In the genomic region with DNA sequence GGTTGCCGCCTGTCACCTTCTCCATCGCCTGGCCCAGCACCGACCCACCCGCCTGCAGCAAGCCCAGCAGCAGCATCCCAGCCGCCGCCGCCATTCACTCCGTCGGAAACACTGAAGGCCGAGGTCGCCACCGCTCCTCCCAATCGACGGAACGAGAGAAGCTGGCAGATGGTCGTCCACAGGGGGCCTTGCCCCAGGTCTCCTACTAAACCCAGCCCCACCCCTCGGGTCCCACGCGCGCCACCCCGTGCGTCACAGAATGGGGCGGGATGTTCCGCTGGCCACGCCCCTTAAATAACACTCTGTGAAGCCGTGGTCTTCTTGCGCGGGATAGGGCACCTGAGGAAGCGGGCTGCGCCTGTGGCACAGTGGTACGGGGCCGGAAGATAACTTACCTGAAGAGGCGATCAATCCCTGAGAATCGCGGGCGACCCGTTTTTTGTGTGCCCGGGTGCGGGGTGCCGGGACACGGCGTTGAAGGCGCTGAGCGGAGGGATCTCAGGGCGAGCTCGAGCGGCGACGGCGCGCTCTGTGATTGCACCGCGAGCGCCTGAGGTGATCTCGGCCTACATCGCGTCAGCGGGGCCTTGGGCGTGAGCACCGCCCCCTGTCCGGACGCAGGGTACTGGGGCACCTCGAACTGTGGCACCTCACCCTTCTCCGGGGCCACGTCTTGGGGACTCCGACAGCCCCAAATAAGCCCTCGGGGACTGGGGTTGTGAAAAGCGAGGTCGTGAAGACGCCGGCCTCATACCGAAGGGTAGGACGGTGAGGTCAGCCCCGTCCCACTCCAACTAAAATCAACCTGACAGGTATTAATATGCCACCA, we compare ENCODE assay signal across 1 cellular context.
TF ChIP-seq lines count a peak whose summit lies in the region.

A gene (minus strand): TSS at position 207 of the 829 bp plus-strand sequence. CDS start 113 bp downstream, at position 94.

TF ChIP-seq in K562, 482 proteins besides CTCF, POLR2A, EP300 and RAD21 (continued from another document and continues in another):
- TF ChIP-seq, protein P1, sequence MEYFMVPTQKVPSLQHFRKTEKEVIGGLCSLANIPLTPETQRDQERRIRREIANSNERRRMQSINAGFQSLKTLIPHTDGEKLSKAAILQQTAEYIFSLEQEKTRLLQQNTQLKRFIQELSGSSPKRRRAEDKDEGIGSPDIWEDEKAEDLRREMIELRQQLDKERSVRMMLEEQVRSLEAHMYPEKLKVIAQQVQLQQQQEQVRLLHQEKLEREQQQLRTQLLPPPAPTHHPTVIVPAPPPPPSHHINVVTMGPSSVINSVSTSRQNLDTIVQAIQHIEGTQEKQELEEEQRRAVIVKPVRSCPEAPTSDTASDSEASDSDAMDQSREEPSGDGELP (CRISPR knock-in tag; IDR thresholded peaks at IDR 0.05; ENCODE audit: borderline replicate concordance), result peak; percentile 75; the same call in 1 of the 2 replicates
- TF ChIP-seq, protein P2, sequence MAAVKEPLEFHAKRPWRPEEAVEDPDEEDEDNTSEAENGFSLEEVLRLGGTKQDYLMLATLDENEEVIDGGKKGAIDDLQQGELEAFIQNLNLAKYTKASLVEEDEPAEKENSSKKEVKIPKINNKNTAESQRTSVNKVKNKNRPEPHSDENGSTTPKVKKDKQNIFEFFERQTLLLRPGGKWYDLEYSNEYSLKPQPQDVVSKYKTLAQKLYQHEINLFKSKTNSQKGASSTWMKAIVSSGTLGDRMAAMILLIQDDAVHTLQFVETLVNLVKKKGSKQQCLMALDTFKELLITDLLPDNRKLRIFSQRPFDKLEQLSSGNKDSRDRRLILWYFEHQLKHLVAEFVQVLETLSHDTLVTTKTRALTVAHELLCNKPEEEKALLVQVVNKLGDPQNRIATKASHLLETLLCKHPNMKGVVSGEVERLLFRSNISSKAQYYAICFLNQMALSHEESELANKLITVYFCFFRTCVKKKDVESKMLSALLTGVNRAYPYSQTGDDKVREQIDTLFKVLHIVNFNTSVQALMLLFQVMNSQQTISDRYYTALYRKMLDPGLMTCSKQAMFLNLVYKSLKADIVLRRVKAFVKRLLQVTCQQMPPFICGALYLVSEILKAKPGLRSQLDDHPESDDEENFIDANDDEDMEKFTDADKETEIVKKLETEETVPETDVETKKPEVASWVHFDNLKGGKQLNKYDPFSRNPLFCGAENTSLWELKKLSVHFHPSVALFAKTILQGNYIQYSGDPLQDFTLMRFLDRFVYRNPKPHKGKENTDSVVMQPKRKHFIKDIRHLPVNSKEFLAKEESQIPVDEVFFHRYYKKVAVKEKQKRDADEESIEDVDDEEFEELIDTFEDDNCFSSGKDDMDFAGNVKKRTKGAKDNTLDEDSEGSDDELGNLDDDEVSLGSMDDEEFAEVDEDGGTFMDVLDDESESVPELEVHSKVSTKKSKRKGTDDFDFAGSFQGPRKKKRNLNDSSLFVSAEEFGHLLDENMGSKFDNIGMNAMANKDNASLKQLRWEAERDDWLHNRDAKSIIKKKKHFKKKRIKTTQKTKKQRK (IDR thresholded peaks at IDR 0.05; ENCODE audit: borderline replicate concordance, low read depth, low read length), result no peak
- TF ChIP-seq SREBF2 (CRISPR knock-in tag; IDR thresholded peaks at IDR 0.05) (peak; percentile 66), NFE2 (IDR thresholded peaks at IDR 0.05; ENCODE audit: low read depth) (0 out of 2 replicates have a peak, but pooled peaks have one; percentile 8), EHMT2 (IDR thresholded peaks at IDR 0.05) (no peak), NCOA4 (IDR thresholded peaks at IDR 0.05; ENCODE audit: partially characterized antibody) (no peak), KLF13 (tag; IDR thresholded peaks at IDR 0.05; ENCODE audit: borderline replicate concordance, low read depth) (no peak), CBX1 (IDR thresholded peaks at IDR 0.05; ENCODE audit: low read depth) (peak; percentile 78), SIN3B (IDR thresholded peaks at IDR 0.05; ENCODE audit: low read depth) (peak; percentile 85), MBD2 (IDR thresholded peaks at IDR 0.05; ENCODE audit: borderline replicate concordance, low read depth) (0 out of 2 replicates have a peak, but pooled peaks have one; percentile 49), HOXB6 (CRISPR knock-in tag; IDR thresholded peaks at IDR 0.05; ENCODE audit: borderline replicate concordance) (no peak), PCBP1 (IDR thresholded peaks at IDR 0.05; ENCODE audit: low read depth, low read length, poor library complexity, severe bottlenecking) (peak; percentile 97), RAD51 (IDR thresholded peaks at IDR 0.05; ENCODE audit: borderline replicate concordance, low read depth) (peak; percentile 36; the same call in 1 of the 2 replicates), CHCHD3 (CRISPR knock-in tag; IDR thresholded peaks at IDR 0.05) (no peak), ZNF830 (CRISPR knock-in tag; IDR thresholded peaks at IDR 0.05) (peak; percentile 71), STAG1 (CRISPR knock-in tag; IDR thresholded peaks at IDR 0.05; ENCODE audit: borderline replicate concordance) (no peak), ZNF384 (IDR thresholded peaks at IDR 0.05; ENCODE audit: low read depth, low read length) (no peak), ZBTB7A (IDR thresholded peaks at IDR 0.05; ENCODE audit: borderline replicate concordance, control insufficient read depth, low read depth, low read length) (no peak; the same call in none of the 2 replicates), ZNF436 (CRISPR knock-in tag; IDR thresholded peaks at IDR 0.05) (no peak), SRSF1 (IDR thresholded peaks at IDR 0.05; ENCODE audit: low read depth, low read length) (no peak), ZNF76 (CRISPR knock-in tag; IDR thresholded peaks at IDR 0.05; ENCODE audit: borderline replicate concordance) (no peak; the same call in 1 of the 2 replicates), PYGO2 (tag; IDR thresholded peaks at IDR 0.05) (no peak), PHF20 (IDR thresholded peaks at IDR 0.05; ENCODE audit: partially characterized antibody) (peak; percentile 87), ZNF431 (CRISPR knock-in tag; IDR thresholded peaks at IDR 0.05) (peak; percentile 31; the same call in 1 of the 2 replicates)
- TF ChIP-seq, protein P3, sequence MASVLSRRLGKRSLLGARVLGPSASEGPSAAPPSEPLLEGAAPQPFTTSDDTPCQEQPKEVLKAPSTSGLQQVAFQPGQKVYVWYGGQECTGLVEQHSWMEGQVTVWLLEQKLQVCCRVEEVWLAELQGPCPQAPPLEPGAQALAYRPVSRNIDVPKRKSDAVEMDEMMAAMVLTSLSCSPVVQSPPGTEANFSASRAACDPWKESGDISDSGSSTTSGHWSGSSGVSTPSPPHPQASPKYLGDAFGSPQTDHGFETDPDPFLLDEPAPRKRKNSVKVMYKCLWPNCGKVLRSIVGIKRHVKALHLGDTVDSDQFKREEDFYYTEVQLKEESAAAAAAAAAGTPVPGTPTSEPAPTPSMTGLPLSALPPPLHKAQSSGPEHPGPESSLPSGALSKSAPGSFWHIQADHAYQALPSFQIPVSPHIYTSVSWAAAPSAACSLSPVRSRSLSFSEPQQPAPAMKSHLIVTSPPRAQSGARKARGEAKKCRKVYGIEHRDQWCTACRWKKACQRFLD (CRISPR knock-in tag; IDR thresholded peaks at IDR 0.05), result peak; percentile 69; the same call in 1 of the 2 replicates
- TF ChIP-seq, protein P4, sequence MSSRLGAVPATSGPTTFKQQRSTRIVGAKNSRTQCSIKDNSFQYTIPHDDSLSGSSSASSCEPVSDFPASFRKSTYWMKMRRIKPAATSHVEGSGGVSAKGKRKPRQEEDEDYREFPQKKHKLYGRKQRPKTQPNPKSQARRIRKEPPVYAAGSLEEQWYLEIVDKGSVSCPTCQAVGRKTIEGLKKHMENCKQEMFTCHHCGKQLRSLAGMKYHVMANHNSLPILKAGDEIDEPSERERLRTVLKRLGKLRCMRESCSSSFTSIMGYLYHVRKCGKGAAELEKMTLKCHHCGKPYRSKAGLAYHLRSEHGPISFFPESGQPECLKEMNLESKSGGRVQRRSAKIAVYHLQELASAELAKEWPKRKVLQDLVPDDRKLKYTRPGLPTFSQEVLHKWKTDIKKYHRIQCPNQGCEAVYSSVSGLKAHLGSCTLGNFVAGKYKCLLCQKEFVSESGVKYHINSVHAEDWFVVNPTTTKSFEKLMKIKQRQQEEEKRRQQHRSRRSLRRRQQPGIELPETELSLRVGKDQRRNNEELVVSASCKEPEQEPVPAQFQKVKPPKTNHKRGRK (tag; IDR thresholded peaks at IDR 0.05), result no peak
- TF ChIP-seq, protein P5, sequence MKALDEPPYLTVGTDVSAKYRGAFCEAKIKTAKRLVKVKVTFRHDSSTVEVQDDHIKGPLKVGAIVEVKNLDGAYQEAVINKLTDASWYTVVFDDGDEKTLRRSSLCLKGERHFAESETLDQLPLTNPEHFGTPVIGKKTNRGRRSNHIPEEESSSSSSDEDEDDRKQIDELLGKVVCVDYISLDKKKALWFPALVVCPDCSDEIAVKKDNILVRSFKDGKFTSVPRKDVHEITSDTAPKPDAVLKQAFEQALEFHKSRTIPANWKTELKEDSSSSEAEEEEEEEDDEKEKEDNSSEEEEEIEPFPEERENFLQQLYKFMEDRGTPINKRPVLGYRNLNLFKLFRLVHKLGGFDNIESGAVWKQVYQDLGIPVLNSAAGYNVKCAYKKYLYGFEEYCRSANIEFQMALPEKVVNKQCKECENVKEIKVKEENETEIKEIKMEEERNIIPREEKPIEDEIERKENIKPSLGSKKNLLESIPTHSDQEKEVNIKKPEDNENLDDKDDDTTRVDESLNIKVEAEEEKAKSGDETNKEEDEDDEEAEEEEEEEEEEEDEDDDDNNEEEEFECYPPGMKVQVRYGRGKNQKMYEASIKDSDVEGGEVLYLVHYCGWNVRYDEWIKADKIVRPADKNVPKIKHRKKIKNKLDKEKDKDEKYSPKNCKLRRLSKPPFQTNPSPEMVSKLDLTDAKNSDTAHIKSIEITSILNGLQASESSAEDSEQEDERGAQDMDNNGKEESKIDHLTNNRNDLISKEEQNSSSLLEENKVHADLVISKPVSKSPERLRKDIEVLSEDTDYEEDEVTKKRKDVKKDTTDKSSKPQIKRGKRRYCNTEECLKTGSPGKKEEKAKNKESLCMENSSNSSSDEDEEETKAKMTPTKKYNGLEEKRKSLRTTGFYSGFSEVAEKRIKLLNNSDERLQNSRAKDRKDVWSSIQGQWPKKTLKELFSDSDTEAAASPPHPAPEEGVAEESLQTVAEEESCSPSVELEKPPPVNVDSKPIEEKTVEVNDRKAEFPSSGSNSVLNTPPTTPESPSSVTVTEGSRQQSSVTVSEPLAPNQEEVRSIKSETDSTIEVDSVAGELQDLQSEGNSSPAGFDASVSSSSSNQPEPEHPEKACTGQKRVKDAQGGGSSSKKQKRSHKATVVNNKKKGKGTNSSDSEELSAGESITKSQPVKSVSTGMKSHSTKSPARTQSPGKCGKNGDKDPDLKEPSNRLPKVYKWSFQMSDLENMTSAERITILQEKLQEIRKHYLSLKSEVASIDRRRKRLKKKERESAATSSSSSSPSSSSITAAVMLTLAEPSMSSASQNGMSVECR (CRISPR knock-in tag; IDR thresholded peaks at IDR 0.05), result no peak; the same call in 1 of the 2 replicates
- TF ChIP-seq, protein P6, sequence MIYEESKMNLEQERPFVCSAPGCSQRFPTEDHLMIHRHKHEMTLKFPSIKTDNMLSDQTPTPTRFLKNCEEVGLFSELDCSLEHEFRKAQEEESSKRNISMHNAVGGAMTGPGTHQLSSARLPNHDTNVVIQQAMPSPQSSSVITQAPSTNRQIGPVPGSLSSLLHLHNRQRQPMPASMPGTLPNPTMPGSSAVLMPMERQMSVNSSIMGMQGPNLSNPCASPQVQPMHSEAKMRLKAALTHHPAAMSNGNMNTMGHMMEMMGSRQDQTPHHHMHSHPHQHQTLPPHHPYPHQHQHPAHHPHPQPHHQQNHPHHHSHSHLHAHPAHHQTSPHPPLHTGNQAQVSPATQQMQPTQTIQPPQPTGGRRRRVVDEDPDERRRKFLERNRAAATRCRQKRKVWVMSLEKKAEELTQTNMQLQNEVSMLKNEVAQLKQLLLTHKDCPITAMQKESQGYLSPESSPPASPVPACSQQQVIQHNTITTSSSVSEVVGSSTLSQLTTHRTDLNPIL (CRISPR knock-in tag; IDR thresholded peaks at IDR 0.05), result no peak; the same call in 1 of the 2 replicates
- TF ChIP-seq, protein P7, sequence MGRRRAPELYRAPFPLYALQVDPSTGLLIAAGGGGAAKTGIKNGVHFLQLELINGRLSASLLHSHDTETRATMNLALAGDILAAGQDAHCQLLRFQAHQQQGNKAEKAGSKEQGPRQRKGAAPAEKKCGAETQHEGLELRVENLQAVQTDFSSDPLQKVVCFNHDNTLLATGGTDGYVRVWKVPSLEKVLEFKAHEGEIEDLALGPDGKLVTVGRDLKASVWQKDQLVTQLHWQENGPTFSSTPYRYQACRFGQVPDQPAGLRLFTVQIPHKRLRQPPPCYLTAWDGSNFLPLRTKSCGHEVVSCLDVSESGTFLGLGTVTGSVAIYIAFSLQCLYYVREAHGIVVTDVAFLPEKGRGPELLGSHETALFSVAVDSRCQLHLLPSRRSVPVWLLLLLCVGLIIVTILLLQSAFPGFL (CRISPR knock-in tag; IDR thresholded peaks at IDR 0.05), result no peak
- TF ChIP-seq, protein P8, sequence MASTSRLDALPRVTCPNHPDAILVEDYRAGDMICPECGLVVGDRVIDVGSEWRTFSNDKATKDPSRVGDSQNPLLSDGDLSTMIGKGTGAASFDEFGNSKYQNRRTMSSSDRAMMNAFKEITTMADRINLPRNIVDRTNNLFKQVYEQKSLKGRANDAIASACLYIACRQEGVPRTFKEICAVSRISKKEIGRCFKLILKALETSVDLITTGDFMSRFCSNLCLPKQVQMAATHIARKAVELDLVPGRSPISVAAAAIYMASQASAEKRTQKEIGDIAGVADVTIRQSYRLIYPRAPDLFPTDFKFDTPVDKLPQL (IDR thresholded peaks at IDR 0.05; ENCODE audit: extremely low read depth, insufficient read length), result no peak
- TF ChIP-seq, protein P9, sequence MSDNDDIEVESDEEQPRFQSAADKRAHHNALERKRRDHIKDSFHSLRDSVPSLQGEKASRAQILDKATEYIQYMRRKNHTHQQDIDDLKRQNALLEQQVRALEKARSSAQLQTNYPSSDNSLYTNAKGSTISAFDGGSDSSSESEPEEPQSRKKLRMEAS (CRISPR knock-in tag; IDR thresholded peaks at IDR 0.05), result peak; percentile 70
- TF ChIP-seq, protein P10, sequence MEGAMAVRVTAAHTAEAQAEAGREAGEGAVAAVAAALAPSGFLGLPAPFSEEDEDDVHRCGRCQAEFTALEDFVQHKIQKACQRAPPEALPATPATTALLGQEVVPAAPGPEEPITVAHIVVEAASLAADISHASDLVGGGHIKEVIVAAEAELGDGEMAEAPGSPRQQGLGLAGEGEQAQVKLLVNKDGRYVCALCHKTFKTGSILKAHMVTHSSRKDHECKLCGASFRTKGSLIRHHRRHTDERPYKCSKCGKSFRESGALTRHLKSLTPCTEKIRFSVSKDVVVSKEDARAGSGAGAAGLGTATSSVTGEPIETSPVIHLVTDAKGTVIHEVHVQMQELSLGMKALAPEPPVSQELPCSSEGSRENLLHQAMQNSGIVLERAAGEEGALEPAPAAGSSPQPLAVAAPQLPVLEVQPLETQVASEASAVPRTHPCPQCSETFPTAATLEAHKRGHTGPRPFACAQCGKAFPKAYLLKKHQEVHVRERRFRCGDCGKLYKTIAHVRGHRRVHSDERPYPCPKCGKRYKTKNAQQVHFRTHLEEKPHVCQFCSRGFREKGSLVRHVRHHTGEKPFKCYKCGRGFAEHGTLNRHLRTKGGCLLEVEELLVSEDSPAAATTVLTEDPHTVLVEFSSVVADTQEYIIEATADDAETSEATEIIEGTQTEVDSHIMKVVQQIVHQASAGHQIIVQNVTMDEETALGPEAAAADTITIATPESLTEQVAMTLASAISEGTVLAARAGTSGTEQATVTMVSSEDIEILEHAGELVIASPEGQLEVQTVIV (CRISPR knock-in tag; IDR thresholded peaks at IDR 0.05; ENCODE audit: borderline replicate concordance), result no peak; the same call in 1 of the 2 replicates
- TF ChIP-seq, protein P11, sequence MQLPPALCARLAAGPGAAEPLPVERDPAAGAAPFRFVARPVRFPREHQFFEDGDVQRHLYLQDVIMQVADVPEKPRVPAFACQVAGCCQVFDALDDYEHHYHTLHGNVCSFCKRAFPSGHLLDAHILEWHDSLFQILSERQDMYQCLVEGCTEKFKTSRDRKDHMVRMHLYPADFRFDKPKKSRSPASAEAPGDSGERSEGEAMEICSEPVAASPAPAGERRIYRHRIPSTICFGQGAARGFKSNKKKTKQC (CRISPR knock-in tag; IDR thresholded peaks at IDR 0.05), result peak; percentile 85
